In the genomic region with DNA sequence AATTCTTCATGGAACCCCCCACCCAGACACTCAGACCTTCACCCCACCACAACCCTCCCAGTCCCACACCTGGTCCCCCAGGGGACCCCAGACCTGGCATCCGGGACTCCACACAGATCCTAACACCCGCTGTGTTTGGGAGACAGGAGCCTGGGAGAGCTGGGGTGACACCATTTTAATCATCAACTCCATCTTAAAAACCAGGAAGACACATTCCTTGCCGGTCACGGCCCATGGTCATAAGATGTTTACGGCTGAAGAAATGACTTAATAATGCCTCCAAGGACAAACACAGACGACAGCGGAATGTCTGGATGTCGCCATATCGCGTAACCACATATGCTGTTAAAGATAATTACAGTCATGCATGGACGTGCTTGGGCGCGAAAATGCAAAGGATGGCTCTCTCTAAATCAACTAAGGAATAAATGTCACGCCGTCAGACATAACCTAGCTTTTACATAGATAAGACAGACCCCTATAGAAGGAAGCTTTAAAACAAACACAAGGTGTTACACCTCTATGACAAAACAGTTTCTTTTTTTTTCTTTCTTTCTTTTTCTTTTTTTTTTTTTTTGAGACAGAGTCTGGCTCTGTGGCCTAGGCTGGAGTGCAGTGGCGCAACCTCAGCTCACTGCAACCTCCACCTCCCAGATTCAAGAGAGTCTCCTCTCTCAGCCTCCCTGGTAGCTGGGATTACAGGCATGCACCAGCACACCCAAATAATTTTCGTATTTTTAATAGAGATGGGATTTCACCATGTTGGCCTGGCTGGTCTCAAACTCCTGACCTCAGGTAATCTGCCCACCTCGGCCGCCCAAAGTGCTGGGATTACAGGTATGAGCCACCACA, we compare ENCODE assay signal across 14 cellular contexts. TPM values are rescaled to one million over a fixed set of nuclear protein-coding genes. Genes with fewer than 3 reads are reported as not detected.
DNase-seq lines count a peak whose midpoint lies in the region; ATAC-seq, FAIRE-seq and TF ChIP-seq lines count a peak whose summit lies in the region.
"Had no signal": no experiment of that assay in that cellular context is flagged by ENCODE, and none has a peak within 500 bp of the region (broad histone marks: within the 10 kb centered on the region; RNA-seq: fewer than 3 reads in every experiment).

No MANE protein-coding gene starts in this region.

- H3K27ac ChIP-seq in 22Rv1 (peak overlapping the region; percentile 49), HEK293 (ENCODE audit: extremely low read depth, low read depth, low read length) (peak overlapping the region; percentile 59; the same call in 1 of the 2 replicates)
- H3K27ac ChIP-seq: C4-2B, esophagus muscularis mucosa had no signal

- H3K4me3 ChIP-seq in HEK293 (ENCODE audit: low read depth, low read length), result no peak overlapping the region
- H3K4me3 ChIP-seq in choroid plexus epithelial cell (ENCODE audit: low read depth, low read length), result no peak overlapping the region
- no peak overlapping the region for H3K4me3 ChIP-seq in BE2C (ENCODE audit: low read depth, low read length)
- H3K4me3 ChIP-seq: esophagus muscularis mucosa, GM12878, lung had no signal

- FAIRE-seq in D721Med (lab: Jason Lieb, UNC), result no peak
- FAIRE-seq: GM12878 had no signal

- CTCF ChIA-PET in HEK293 (lab: Yijun Ruan, JAX), result no interaction called here

- peaks cover 13% of the 10 kb centered on the region for H3K4me1 ChIP-seq in HEK293 (ENCODE audit: control insufficient read depth, insufficient read depth, low read length)
- H3K4me1 ChIP-seq in BE2C, result no peaks in the 10 kb centered on the region

- H3K4me1 Mint-ChIP-seq in mesothelial cell of epicardium, result peaks cover 29% of the 10 kb centered on the region

- H3K27me3 Mint-ChIP-seq in mesothelial cell of epicardium (ENCODE audit: low read depth), result no peaks in the 10 kb centered on the region

- TF ChIP-seq CTCF in 22Rv1 (IDR thresholded peaks at IDR 0.05) (no peak), HEK293 (tag by site-specific recombination; IDR thresholded peaks at IDR 0.05) (no peak), choroid plexus epithelial cell (conservative IDR thresholded peaks at IDR 0.05; ENCODE audit: low read depth, low read length) (no peak), mesothelial cell of epicardium (IDR thresholded peaks at IDR 0.05; ENCODE audit: unreplicated experiment) (no peak), D721Med (IDR thresholded peaks at IDR 0.05; ENCODE audit: insufficient read depth, missing control alignments) (no peak), BE2C (IDR thresholded peaks at IDR 0.05; ENCODE audit: low read depth, low read length) (no peak)

- H3K27me3 ChIP-seq in BE2C, result no peaks in the 10 kb centered on the region
- H3K27me3 ChIP-seq: esophagus muscularis mucosa had no signal

- H3K27ac Mint-ChIP-seq in mesothelial cell of epicardium, result peak overlapping the region; percentile 89

- peaks cover 0 to 2% of the 10 kb centered on the region in 2 experiments; a peak in 1 of 3 replicates for H3K36me3 ChIP-seq in HEK293 (ENCODE audit: control insufficient read depth in 2 of 2, insufficient read depth in 1 of 2, low read length in 2 of 2)
- H3K36me3 ChIP-seq in BE2C, result no peaks in the 10 kb centered on the region
- H3K36me3 ChIP-seq: esophagus muscularis mucosa had no signal

- peak overlapping the region; percentile 63 for H3K4me3 Mint-ChIP-seq in mesothelial cell of epicardium

- no peaks in the 10 kb centered on the region for H3K9me3 Mint-ChIP-seq in mesothelial cell of epicardium

- POLR2A ChIA-PET in HEK293 (lab: Yijun Ruan, JAX), result no interaction called here

- H3K36me3 Mint-ChIP-seq in mesothelial cell of epicardium, result no peaks in the 10 kb centered on the region

- peak; percentile 25 for DNase-seq in choroid plexus epithelial cell (ENCODE audit: low read depth)
- no peak for DNase-seq in mesothelial cell of epicardium (ENCODE audit: low spot score in 2 of 2, unreplicated experiment in 2 of 2)
- DNase-seq in ACHN, result no peak
- no peak for DNase-seq in D721Med (ENCODE audit: insufficient read length, low spot score)
- DNase-seq in BE2C, result no peak
- DNase-seq: stimulated activated CD4-positive, alpha-beta T cell treated with anti-CD3 and anti-CD28 coated beads, Interleukin-15, amount 100 ng/mL, for 24 hours; T1000 had no signal

- ATAC-seq in GM21423 (IDR thresholded peaks at IDR 0.05; ENCODE audit: unreplicated experiment), result no peak
- ATAC-seq: GM12878 had no signal

- H3K9me3 ChIP-seq in HEK293 (ENCODE audit: control insufficient read depth, insufficient read depth, low read depth, low read length), result no peaks in the 10 kb centered on the region
- no peaks in the 10 kb centered on the region for H3K9me3 ChIP-seq in BE2C
- H3K9me3 ChIP-seq: esophagus muscularis mucosa had no signal

- in situ Hi-C loops in ACHN (cut with HindIII; ENCODE audit: low pct_ligation_motif_present, low pct_unique_long_range_greater_than_20kb, low sequenced_read_pairs), result no loop called here

TF ChIP-seq in HEK293, 187 proteins besides CTCF, POLR2A, EP300 and RAD21 (continues in another document):
- TF ChIP-seq, protein P1, sequence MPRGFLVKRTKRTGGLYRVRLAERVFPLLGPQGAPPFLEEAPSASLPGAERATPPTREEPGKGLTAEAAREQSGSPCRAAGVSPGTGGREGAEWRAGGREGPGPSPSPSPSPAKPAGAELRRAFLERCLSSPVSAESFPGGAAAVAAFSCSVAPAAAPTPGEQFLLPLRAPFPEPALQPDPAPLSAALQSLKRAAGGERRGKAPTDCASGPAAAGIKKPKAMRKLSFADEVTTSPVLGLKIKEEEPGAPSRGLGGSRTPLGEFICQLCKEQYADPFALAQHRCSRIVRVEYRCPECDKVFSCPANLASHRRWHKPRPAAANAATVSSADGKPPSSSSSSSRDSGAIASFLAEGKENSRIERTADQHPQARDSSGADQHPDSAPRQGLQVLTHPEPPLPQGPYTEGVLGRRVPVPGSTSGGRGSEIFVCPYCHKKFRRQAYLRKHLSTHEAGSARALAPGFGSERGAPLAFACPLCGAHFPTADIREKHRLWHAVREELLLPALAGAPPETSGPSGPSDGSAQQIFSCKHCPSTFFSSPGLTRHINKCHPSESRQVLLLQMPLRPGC (tag by site-specific recombination; IDR thresholded peaks at IDR 0.05), result peak; percentile 85
- TF ChIP-seq SP7 (tag by site-specific recombination; IDR thresholded peaks at IDR 0.05) (peak; percentile 77), SCRT1 (tag by site-specific recombination; IDR thresholded peaks at IDR 0.05; ENCODE audit: borderline replicate concordance) (no peak), ZBTB17 (tag by site-specific recombination; IDR thresholded peaks at IDR 0.05) (0 out of 2 replicates have a peak, but pooled peaks have one; percentile 14), ZNF707 (tag by site-specific recombination; IDR thresholded peaks at IDR 0.05) (no peak), OSR2 (tag by site-specific recombination; IDR thresholded peaks at IDR 0.05) (peak; percentile 60; the same call in 1 of the 2 replicates), ZNF664 (tag by site-specific recombination; IDR thresholded peaks at IDR 0.05) (no peak), ZNF843 (tag by site-specific recombination; IDR thresholded peaks at IDR 0.05) (peak; percentile 44; the same call in 1 of the 2 replicates), ZNF596 (tag by site-specific recombination; IDR thresholded peaks at IDR 0.05) (peak; percentile 20; the same call in 1 of the 2 replicates), YY1 (tag by site-specific recombination; IDR thresholded peaks at IDR 0.05) (peak; percentile 79), IKZF3 (tag by site-specific recombination; IDR thresholded peaks at IDR 0.05) (peak; percentile 81), ZBTB44 (tag by site-specific recombination; IDR thresholded peaks at IDR 0.05) (peak; percentile 98), ZNF362 (tag by site-specific recombination; IDR thresholded peaks at IDR 0.05) (0 out of 2 replicates have a peak, but pooled peaks have one; percentile 48), ZEB2 (tag by site-specific recombination; IDR thresholded peaks at IDR 0.05) (peak; percentile 81)
- TF ChIP-seq, protein P2, sequence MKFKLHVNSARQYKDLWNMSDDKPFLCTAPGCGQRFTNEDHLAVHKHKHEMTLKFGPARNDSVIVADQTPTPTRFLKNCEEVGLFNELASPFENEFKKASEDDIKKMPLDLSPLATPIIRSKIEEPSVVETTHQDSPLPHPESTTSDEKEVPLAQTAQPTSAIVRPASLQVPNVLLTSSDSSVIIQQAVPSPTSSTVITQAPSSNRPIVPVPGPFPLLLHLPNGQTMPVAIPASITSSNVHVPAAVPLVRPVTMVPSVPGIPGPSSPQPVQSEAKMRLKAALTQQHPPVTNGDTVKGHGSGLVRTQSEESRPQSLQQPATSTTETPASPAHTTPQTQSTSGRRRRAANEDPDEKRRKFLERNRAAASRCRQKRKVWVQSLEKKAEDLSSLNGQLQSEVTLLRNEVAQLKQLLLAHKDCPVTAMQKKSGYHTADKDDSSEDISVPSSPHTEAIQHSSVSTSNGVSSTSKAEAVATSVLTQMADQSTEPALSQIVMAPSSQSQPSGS (tag by site-specific recombination; IDR thresholded peaks at IDR 0.05; ENCODE audit: low read depth), result 0 out of 2 replicates have a peak, but pooled peaks have one; percentile 3

RNA-seq across cellular contexts. Expression of gene DHRSX, which starts 2.1 kb away (rescaled TPM):
- total RNA-seq in mesothelial cell of epicardium, result 43.5 to 46.0 TPM (median 44.3 TPM) in 3 replicates
- polyA plus RNA-seq in BE2C (2012; ENCODE audit: insufficient read depth, insufficient read length, low read depth), result 17.0 TPM

RNA-seq across cellular contexts. Expression of gene ZBED1, which starts 2.1 kb away (rescaled TPM):
- total RNA-seq in mesothelial cell of epicardium, result 42.5 to 46.3 TPM (median 46.1 TPM) in 3 replicates
- polyA plus RNA-seq in BE2C (2012; ENCODE audit: insufficient read depth, insufficient read length, low read depth), result 10.7 TPM
